20 cellular contexts compared by ENCODE assay signal in genomic region chr5:43150075-43150474, GRCh38. TPM values are rescaled to one million over a fixed set of nuclear protein-coding genes. Genes with fewer than 3 reads are reported as not detected.
"Had no signal": no experiment of that assay in that cellular context is flagged by ENCODE, and none has a peak within 500 bp of the region (broad histone marks: within the 10 kb centered on the region; RNA-seq: fewer than 3 reads in every experiment).

No MANE protein-coding gene starts in this region.

- H3K9me3 ChIP-seq: SK-N-SH had no signal

- H3K4me2 ChIP-seq: KMS-11, SK-N-SH had no signal

- H3K9ac ChIP-seq: KMS-11, SK-N-SH had no signal

- DNase-seq: IMR-90, Kasumi-1, MM.1S, NCI-H1092 treated with DMSO at 0.1 percent for 48 hours, NCI-H1436, NCI-H187, NCI-H2029, NCI-H2081 treated with DMSO at 0.1 percent for 48 hours, NCI-H2171, NCI-H226, NCI-H446, NCI-H510A, NCI-H69, NCI-H774, SHP77, SK-N-SH, SW 1271 had no signal

- H3K27ac ChIP-seq: KMS-11, RWPE1 had no signal

RNA-seq across cellular contexts. Expression of gene NIM1K, which starts 42.0 kb away (rescaled TPM):
- total RNA-seq: HT-29 had no signal
